ENCODE assay signal across 8 cellular contexts in the genomic region with DNA sequence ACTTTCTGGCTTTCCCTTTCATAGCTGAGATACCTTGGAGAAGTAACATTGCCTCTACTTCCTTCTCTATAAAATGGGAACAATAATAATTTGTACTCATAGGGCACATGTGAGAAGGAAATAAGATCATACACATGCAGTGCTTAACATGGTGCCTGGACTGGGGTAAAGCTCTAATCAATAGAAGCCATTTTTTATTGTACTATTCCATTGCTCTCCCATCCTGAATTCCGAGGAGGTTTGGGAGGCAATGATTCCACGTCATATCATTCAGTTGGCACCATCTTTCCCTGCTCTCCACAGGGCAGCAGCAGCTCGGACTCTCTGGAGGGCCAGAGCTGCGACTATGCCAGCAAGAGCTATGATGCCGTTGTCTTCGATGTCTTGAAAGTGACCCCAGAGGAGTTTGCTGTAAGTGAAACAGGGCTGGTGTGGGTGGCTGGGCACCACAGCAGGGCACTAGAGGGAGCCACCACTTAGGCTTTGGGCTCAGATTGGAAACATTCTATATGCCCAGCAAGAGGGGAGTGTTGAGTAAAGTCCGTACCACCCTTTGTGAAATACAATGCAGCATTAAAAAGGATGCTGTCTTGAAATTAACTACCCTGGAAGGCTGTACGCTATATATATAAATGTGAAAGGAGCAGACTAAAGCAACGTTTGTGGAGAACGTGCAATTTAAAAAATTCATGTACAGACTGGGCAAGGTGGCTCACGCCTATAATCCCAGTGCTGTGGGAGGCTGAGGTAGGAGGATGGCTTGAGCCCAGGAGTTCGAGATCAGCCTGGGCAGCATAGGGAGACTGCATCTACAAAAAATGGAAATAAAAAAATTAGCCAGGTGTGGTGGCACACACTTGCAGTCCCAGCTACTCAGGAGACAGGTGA. TPM values are rescaled to one million over a fixed set of nuclear protein-coding genes. Genes with fewer than 3 reads are reported as not detected.
DNase-seq lines count a peak whose midpoint lies in the region; ATAC-seq and TF ChIP-seq lines count a peak whose summit lies in the region.

No MANE protein-coding gene starts in this region.

- H3K27ac ChIP-seq in CD8-positive, alpha-beta T cell (ENCODE audit: low read depth, low read length), result no peak overlapping the region
- no peak overlapping the region for H3K27ac ChIP-seq in RWPE1
- peak overlapping the region; percentile 3 to 81 (median 62) for H3K27ac ChIP-seq in heart right ventricle

- peaks cover 5% of the 10 kb centered on the region for H3K4me1 Mint-ChIP-seq in CD8-positive, alpha-beta T cell (ENCODE audit: low read depth)

- H3K36me3 ChIP-seq in CD8-positive, alpha-beta T cell (ENCODE audit: insufficient read depth, low read length), result no peaks in the 10 kb centered on the region
- H3K36me3 ChIP-seq in heart right ventricle, result peaks cover 0 to 28% (median 0%) of the 10 kb centered on the region in 9 donors

- CTCF ChIA-PET in CD8-positive, alpha-beta T cell (lab: Charles Lee), result interaction anchor here (0.6 to 6.7 kb wide), 21 partner anchors 9 to 428 kb away, joined by 3 to 114 read pairs (median 3); no protein-coding TSS in a partner anchor
- CTCF ChIA-PET in RWPE1 (lab: Yijun Ruan, JAX), result interaction anchor here (0.6 to 3.2 kb wide), 14 partner anchors 8 to 245 kb away, joined by 3 to 19 read pairs (median 4); no protein-coding TSS in a partner anchor

- no peaks in the 10 kb centered on the region for H3K9me3 Mint-ChIP-seq in CD8-positive, alpha-beta T cell
- H3K9me3 Mint-ChIP-seq in activated naive CD4-positive, alpha-beta T cell treated with anti-CD3 and anti-CD28 coated beads, Interleukin-2, amount 50 U/mL, for 72 hours, result no peaks in the 10 kb centered on the region

- H3K27me3 ChIP-seq in CD8-positive, alpha-beta T cell (ENCODE audit: insufficient read depth, low read length), result no peaks in the 10 kb centered on the region
- no peaks in the 10 kb centered on the region for H3K27me3 ChIP-seq in heart right ventricle

- H3K9me3 ChIP-seq in CD8-positive, alpha-beta T cell (ENCODE audit: low read length), result no peaks in the 10 kb centered on the region
- H3K9me3 ChIP-seq in heart right ventricle, result no peaks in the 10 kb centered on the region

- no peaks in the 10 kb centered on the region for H3K4me1 ChIP-seq in CD8-positive, alpha-beta T cell (ENCODE audit: insufficient read depth, low read length)
- H3K4me1 ChIP-seq in heart right ventricle, result peaks cover 0 to 34% (median 10%) of the 10 kb centered on the region in 9 donors

- no peak overlapping the region for H3K4me3 ChIP-seq in CD8-positive, alpha-beta T cell (ENCODE audit: low read depth, low read length)
- H3K4me3 ChIP-seq in heart right ventricle, result no peak overlapping the region
- H3K4me3 ChIP-seq in retinal pigment epithelial cell (ENCODE audit: low read length), result no peak overlapping the region

- peak in 6 of 7 experiments; percentile 17 to 69 (median 51) for DNase-seq in CD8-positive, alpha-beta T cell
- DNase-seq in HPDE6-E6E7 (ENCODE audit: extremely low spot score) (peak; percentile 71), RWPE1 (ENCODE audit: low spot score) (peak; percentile 87), heart right ventricle (peak; percentile 52 to 55), retinal pigment epithelial cell (ENCODE audit: low read depth) (peak; percentile 35)
- DNase-seq in activated naive CD4-positive, alpha-beta T cell treated with anti-CD3 and anti-CD28 coated beads, Interleukin-2, amount 50 U/mL, for 72 hours (ENCODE audit: low spot score in 2 of 2), result peak in 1 of 2 donors; percentile 20
- no peak for DNase-seq in central memory CD4-positive, alpha-beta T cell

- no peak overlapping the region for H3K27ac Mint-ChIP-seq in CD8-positive, alpha-beta T cell
- no peak overlapping the region for H3K27ac Mint-ChIP-seq in activated naive CD4-positive, alpha-beta T cell treated with anti-CD3 and anti-CD28 coated beads, Interleukin-2, amount 50 U/mL, for 72 hours

- POLR2A ChIA-PET in CD8-positive, alpha-beta T cell (lab: Charles Lee), result interaction anchor here (1.0 kb wide), 1 partner anchor 8 kb away, joined by 3 read pairs; no protein-coding TSS in a partner anchor
- POLR2A ChIA-PET in RWPE1 (lab: Yijun Ruan, JAX; ENCODE audit: low non-redundant PET), result no interaction called here

- peak; percentile 82 for ATAC-seq in CD8-positive, alpha-beta T cell
- peak; percentile 51 to 69 for ATAC-seq in activated naive CD4-positive, alpha-beta T cell treated with anti-CD3 and anti-CD28 coated beads, Interleukin-2, amount 50 U/mL, for 72 hours
- ATAC-seq in heart right ventricle (peak; percentile 65 to 88 (median 84)), HG03097 (IDR thresholded peaks at IDR 0.05; ENCODE audit: low FRiP score, unreplicated experiment) (no peak)

- intact Hi-C loops in CD8-positive, alpha-beta T cell (cut with DNase I, micrococcal nuclease), result loop anchor here (1.0 to 5.0 kb wide), 2 partner anchors 42 to 234 kb away; no protein-coding TSS in a partner anchor
- intact Hi-C loops in heart right ventricle (cut with DNase I), result loop anchor here in 6 of 10 donors (1.0 to 10.0 kb wide), 7 partner anchors 87 to 234 kb away; partner anchors contain the start of gene ANGPTL2 (in 2 of the 6)

- peak; percentile 75 for TF ChIP-seq CTCF in CD8-positive, alpha-beta T cell (IDR thresholded peaks at IDR 0.05)
- TF ChIP-seq CTCF in RWPE1 (conservative IDR thresholded peaks at IDR 0.05; ENCODE audit: low read depth) (peak; percentile 96), heart right ventricle (IDR thresholded peaks at IDR 0.05) (peak; percentile 59 to 89 (median 80)), retinal pigment epithelial cell (conservative IDR thresholded peaks at IDR 0.05; ENCODE audit: low read depth, low read length) (peak; percentile 88)

- WGBS in heart right ventricle, 2 donors, result 70 to 79% methylated on average over 12 of the region's 12 CpGs

- peaks cover 12% of the 10 kb centered on the region for H3K36me3 Mint-ChIP-seq in CD8-positive, alpha-beta T cell
- no peaks in the 10 kb centered on the region for H3K36me3 Mint-ChIP-seq in activated naive CD4-positive, alpha-beta T cell treated with anti-CD3 and anti-CD28 coated beads, Interleukin-2, amount 50 U/mL, for 72 hours

- peaks cover 10% of the 10 kb centered on the region for H3K27me3 Mint-ChIP-seq in CD8-positive, alpha-beta T cell (ENCODE audit: low read depth)

- no peak overlapping the region for H3K4me3 Mint-ChIP-seq in CD8-positive, alpha-beta T cell

RNA-seq across cellular contexts. Expression of gene RALGPS1, which starts 51.2 kb away (rescaled TPM):
- total RNA-seq in CD8-positive, alpha-beta T cell, result 1 to 10 TPM; 4.9 to 5.4 TPM
- 10 to 100 TPM in 1 of 2 donors, 1 to 10 TPM in 1; 1.4 to 13.8 TPM for total RNA-seq in activated naive CD4-positive, alpha-beta T cell treated with anti-CD3 and anti-CD28 coated beads, Interleukin-2, amount 50 U/mL, for 72 hours
- total RNA-seq in heart right ventricle, result 10 to 100 TPM; 13.5 to 25.0 (median 17.0) TPM
- polyA plus RNA-seq in heart right ventricle, result 10 to 100 TPM in 1 of 2 donors, 1 to 10 TPM in 1; 4.2 to 14.4 TPM

Comparison
In these comparisons a context has a peak if more than half of its experiments do, and no peak if none do; other contexts are left out.
1. H3K27ac ChIP-seq: peak in heart right ventricle (10 of 10); none in CD8-positive, alpha-beta T cell (single experiment) and RWPE1 (single experiment).
2. Peak in every context shown above with its lines, with median percentiles within 50 percentile points of each other: CTCF ChIP-seq.